ENCODE assay signal across 20 cellular contexts in genomic region chr15:42375941-42376340, GRCh38.
"Had no signal": no experiment of that assay in that cellular context is flagged by ENCODE, and none has a peak within 500 bp of the region (broad histone marks: within the 10 kb centered on the region; RNA-seq: fewer than 3 reads in every experiment).

No MANE protein-coding gene starts in this region.

- H3K27ac Mint-ChIP-seq: activated naive CD4-positive, alpha-beta T cell treated with anti-CD3 and anti-CD28 coated beads, Interleukin-2, amount 50 U/mL, for 72 hours; brain; dendritic cell treated with granulocyte-macrophage colony-stimulating factor and Interleukin-4, amounts not matched to agents 40 ng/mL and 50 ng/mL, for 4 days; immature natural killer cell; naive thymus-derived CD8-positive, alpha-beta T cell; progenitor cell of endocrine pancreas; WTC11 had no signal

- DNase-seq: activated T-cell treated with anti-CD3 and anti-CD28 coated beads, Interleukin-2, amount 50 U/mL, for 1 hour; aorta; caudate nucleus; effector CD8-positive, alpha-beta T cell; foreskin keratinocyte; glutamatergic neuron; immature natural killer cell; left lung; naive thymus-derived CD8-positive, alpha-beta T cell; spleen; stimulated activated CD4-positive, alpha-beta T cell treated with anti-CD3 and anti-CD28 coated beads, Interleukin-4, amount 100 ng/mL, for 24 hours; stimulated activated naive CD4-positive, alpha-beta T cell treated with Interleukin-2 at 50 U/mL for 16 hours had no signal

- ATAC-seq: activated naive CD4-positive, alpha-beta T cell treated with anti-CD3 and anti-CD28 coated beads, Interleukin-2, amount 50 U/mL, for 72 hours; foreskin keratinocyte; naive thymus-derived CD8-positive, alpha-beta T cell; WTC11 had no signal

- H3K4me3 ChIP-seq: hepatocyte, left lung, lung, spleen, upper lobe of left lung had no signal

- H3K27me3 Mint-ChIP-seq: dendritic cell treated with granulocyte-macrophage colony-stimulating factor and Interleukin-4, amounts not matched to agents 40 ng/mL and 50 ng/mL, for 4 days; naive thymus-derived CD8-positive, alpha-beta T cell; progenitor cell of endocrine pancreas had no signal

- H3K9me3 Mint-ChIP-seq: immature natural killer cell had no signal

- H3K4me1 ChIP-seq: foreskin keratinocyte, upper lobe of left lung had no signal

- H3K27me3 ChIP-seq: foreskin keratinocyte, hepatocyte, left lung, spleen, upper lobe of left lung had no signal

- H3K36me3 ChIP-seq: upper lobe of left lung had no signal

- H3K4me1 Mint-ChIP-seq: brain; naive thymus-derived CD8-positive, alpha-beta T cell; WTC11 had no signal

- H3K4me3 Mint-ChIP-seq: brain; dendritic cell treated with granulocyte-macrophage colony-stimulating factor and Interleukin-4, amounts not matched to agents 40 ng/mL and 50 ng/mL, for 4 days; immature natural killer cell; naive thymus-derived CD8-positive, alpha-beta T cell; WTC11 had no signal

- H3K36me3 Mint-ChIP-seq: brain had no signal

- H3K27ac ChIP-seq: foreskin keratinocyte, hepatocyte, left lung, spleen, upper lobe of left lung had no signal
